In the genomic region with DNA sequence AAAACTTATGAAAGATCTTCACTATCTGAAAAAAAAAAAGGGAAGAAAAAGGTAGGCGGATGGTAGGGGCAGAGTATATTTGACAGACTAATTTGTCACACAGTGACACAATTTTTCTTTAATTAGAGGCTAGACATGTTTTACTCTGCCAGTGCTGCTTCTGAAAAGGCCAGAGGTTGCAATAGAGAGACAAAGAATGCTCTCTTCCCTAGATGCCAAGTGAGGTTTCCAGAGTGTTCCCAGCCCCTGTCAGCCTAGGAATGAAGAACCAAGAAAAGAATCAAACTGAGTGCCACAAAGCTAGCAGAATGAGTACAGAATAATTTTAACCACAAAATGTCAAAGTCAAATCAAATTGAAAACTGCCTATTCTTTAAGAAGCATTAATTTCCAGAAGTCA, we compare ENCODE assay signal across 1 cellular context.
TF ChIP-seq lines count a peak whose summit lies in the region.

No MANE protein-coding gene starts in this region.

TF ChIP-seq in GM12891, 5 proteins besides CTCF, POLR2A, EP300 and RAD21:
- TF ChIP-seq POLR2AphosphoS5 (IDR thresholded peaks at IDR 0.05; ENCODE audit: low read depth, low read length) (no peak), POU2F2 (IDR thresholded peaks at IDR 0.05; ENCODE audit: low read depth, low read length) (no peak), PAX5 (IDR thresholded peaks at IDR 0.05; ENCODE audit: insufficient read depth, low read length, severe bottlenecking) (no peak), TAF1 (IDR thresholded peaks at IDR 0.05; ENCODE audit: low read depth, low read length) (no peak), SPI1 (IDR thresholded peaks at IDR 0.05; ENCODE audit: low read depth, low read length) (no peak)
TF ChIP-seq in GM12891: peak in this region for 0.
